8 cellular contexts compared by ENCODE assay signal in genomic region chrX:155334486-155335316, GRCh38. TPM values are rescaled to one million over a fixed set of nuclear protein-coding genes. Genes with fewer than 3 reads are reported as not detected.
DNase-seq lines count a peak whose midpoint lies in the region; ATAC-seq, FAIRE-seq and TF ChIP-seq lines count a peak whose summit lies in the region.

Gene CLIC2 (minus strand): TSS chrX:155334614. CDS start chrX:155334427, 187 bp downstream.

- ATAC-seq in HG03342 (IDR thresholded peaks at IDR 0.05; ENCODE audit: unreplicated experiment): peak; percentile 78
- ATAC-seq in left lobe of liver: peak; percentile 51
- no peak for ATAC-seq in GM18861 (IDR thresholded peaks at IDR 0.05; ENCODE audit: unreplicated experiment)

- DNase-seq in GM12892 (ENCODE audit: insufficient read length) (no peak), left lobe of liver (ENCODE audit: low spot score) (no peak), foreskin melanocyte (no peak), NCI-H128 (lab: John Stamatoyannopoulos, UW; ENCODE audit: unreplicated experiment) (no peak)
- DNase-seq in activated T-cell treated with anti-CD3 and anti-CD28 coated beads, Interleukin-2, amount 50 U/mL, for 1 hour: no peak

- TF ChIP-seq POLR2A in GM12892 (IDR thresholded peaks at IDR 0.05; ENCODE audit: low read depth, low read length): no peak

- peak; percentile 9 for FAIRE-seq in GM12892 (lab: Jason Lieb, UNC)

- 3 to 57% (median 29%) methylated on average over 5 of the region's 5 CpGs for WGBS in adipose tissue, 3 donors

- H3K27ac ChIP-seq in adipose tissue (ENCODE audit: low read depth, low read length): no peak within 1 kb of the TSS

RNA-seq across cellular contexts. Expression of gene CLIC2, which starts in this region (rescaled TPM):
- 14.1 TPM for polyA plus RNA-seq in GM12892 (2012; ENCODE audit: missing spikeins)
- polyA plus RNA-seq in adipose tissue: 10 to 100 TPM in 2 of 3 donors, 1 to 10 TPM in 1; 2.0 to 29.7 (median 12.8) TPM
- total RNA-seq in left lobe of liver: 6.0 TPM
